In genomic region chr2:227248876-227249275, GRCh38 we compare ENCODE assay signal across 16 cellular contexts.
"Had no signal": no experiment of that assay in that cellular context is flagged by ENCODE, and none has a peak within 500 bp of the region (broad histone marks: within the 10 kb centered on the region; RNA-seq: fewer than 3 reads in every experiment).

No MANE protein-coding gene starts in this region.

- DNase-seq: activated B cell treated with CpG ODN at 0.5 μM for 24 hours; activated CD4-positive, alpha-beta T cell treated with anti-CD3 and anti-CD28 coated beads for 36 hours; activated CD4-positive, alpha-beta T cell treated with anti-CD3 and anti-CD28 coated beads, Interleukin-2, amount 50 U/mL, for 4 hours; activated CD8-positive, alpha-beta memory T cell treated with anti-CD3 and anti-CD28 coated beads, Interleukin-2, amount 50 U/mL, for 48 hours; activated naive CD4-positive, alpha-beta T cell treated with Interleukin-2 at 50 U/mL for 16 hours; activated naive CD8-positive, alpha-beta T cell treated with anti-CD3 and anti-CD28 coated beads for 36 hours; activated T-cell treated with anti-CD3 and anti-CD28 coated beads, Interleukin-2, amount 50 U/mL, for 48 hours; effector memory CD4-positive, alpha-beta T cell; foreskin keratinocyte; left colon; pancreas; psoas muscle; spleen; stimulated activated CD4-positive, alpha-beta T cell treated with anti-CD3 and anti-CD28 coated beads, Interleukin-4, amount 100 ng/mL, for 1 hour; stimulated activated naive CD4-positive, alpha-beta T cell; testis had no signal

- ATAC-seq: activated CD4-positive, alpha-beta T cell treated with anti-CD3 and anti-CD28 coated beads for 36 hours; foreskin keratinocyte; left colon; pancreas; psoas muscle had no signal
